16 cellular contexts compared by ENCODE assay signal in the genomic region with DNA sequence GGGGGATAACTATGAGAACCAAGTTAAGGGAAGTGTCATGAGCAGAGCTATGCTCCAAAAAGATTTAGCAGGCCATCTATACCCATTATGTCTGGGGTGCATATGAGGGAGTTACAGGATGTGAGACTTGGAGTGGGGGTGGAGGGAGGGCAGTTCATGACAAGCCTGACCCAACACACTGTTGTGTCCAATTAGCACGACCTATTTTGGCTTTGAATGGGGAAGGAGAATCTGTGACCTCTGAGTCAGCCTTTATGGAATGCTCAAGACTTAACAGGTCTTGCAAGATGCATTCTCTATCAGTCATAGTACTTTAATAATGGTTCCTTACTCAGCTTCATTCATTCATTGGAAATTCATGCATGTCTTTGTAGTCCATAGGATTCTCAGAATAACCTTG.
DNase-seq lines count a peak whose midpoint lies in the region; ATAC-seq and TF ChIP-seq lines count a peak whose summit lies in the region.
"Had no signal": no experiment of that assay in that cellular context is flagged by ENCODE, and none has a peak within 500 bp of the region (broad histone marks: within the 10 kb centered on the region; RNA-seq: fewer than 3 reads in every experiment).

No MANE protein-coding gene starts in this region.

- no peak overlapping the region for H3K4me3 Mint-ChIP-seq in activated CD4-positive, alpha-beta T cell treated with anti-CD3 and anti-CD28 coated beads, Interleukin-2, amount 10 ng/mL, durations not matched to agents 24 days and 14 days
- H3K4me3 Mint-ChIP-seq in activated T-cell treated with anti-CD3 and anti-CD28 coated beads, Interleukin-2, amount 50 U/mL, for 72 hours: no peak overlapping the region
- H3K4me3 Mint-ChIP-seq: activated T-cell treated with anti-CD3 and anti-CD28 coated beads, Interleukin-2, amount 50 U/mL, for 24 hours; CD14-positive monocyte; naive B cell; stimulated activated memory B cell treated with anti-CD40 and anti-IgM and Interleukin-4, amounts not matched to agents 10 μg/mL and 1 μg/mL and 100 μg/mL, for 72 hours had no signal

- intact Hi-C loops in activated CD4-positive, alpha-beta T cell treated with anti-CD3 and anti-CD28 coated beads, Interleukin-2, amount 10 ng/mL, durations not matched to agents 24 days and 14 days (cut with micrococcal nuclease): no loop called here

- H3K4me1 ChIP-seq in RWPE2 (ENCODE audit: insufficient read depth, poor library complexity, severe bottlenecking): peaks cover 14% of the 10 kb centered on the region
- H3K4me1 ChIP-seq: uterus had no signal

- no peaks in the 10 kb centered on the region for H3K4me1 Mint-ChIP-seq in activated CD4-positive, alpha-beta T cell treated with anti-CD3 and anti-CD28 coated beads, Interleukin-2, amount 10 ng/mL, durations not matched to agents 24 days and 14 days
- H3K4me1 Mint-ChIP-seq in activated T-cell treated with anti-CD3 and anti-CD28 coated beads, Interleukin-2, amount 50 U/mL, for 72 hours (ENCODE audit: low read depth): no peaks in the 10 kb centered on the region
- H3K4me1 Mint-ChIP-seq: CD14-positive monocyte; naive B cell; stimulated activated memory B cell treated with anti-CD40 and anti-IgM and Interleukin-4, amounts not matched to agents 10 μg/mL and 1 μg/mL and 100 μg/mL, for 72 hours had no signal

- no peaks in the 10 kb centered on the region for H3K27me3 ChIP-seq in RWPE2 (ENCODE audit: insufficient read depth, poor library complexity, severe bottlenecking)
- H3K27me3 ChIP-seq: uterus had no signal

- no peaks in the 10 kb centered on the region for H3K36me3 ChIP-seq in RWPE2 (ENCODE audit: low read depth)
- H3K36me3 ChIP-seq: uterus had no signal

- ATAC-seq in RWPE2 (ENCODE audit: low read depth): peak; percentile 91
- ATAC-seq in activated T-cell treated with anti-CD3 and anti-CD28 coated beads, Interleukin-2, amount 50 U/mL, for 72 hours (replicated peaks in 1 of 2): no peak
- ATAC-seq: stimulated activated memory B cell treated with anti-CD40 and anti-IgM and Interleukin-4, amounts not matched to agents 10 μg/mL and 1 μg/mL and 100 μg/mL, for 72 hours had no signal

- H3K4me3 ChIP-seq in RWPE2 (ENCODE audit: severe bottlenecking): no peak overlapping the region
- H3K4me3 ChIP-seq: uterus had no signal

- peaks cover 9% of the 10 kb centered on the region for H3K9me3 Mint-ChIP-seq in activated CD4-positive, alpha-beta T cell treated with anti-CD3 and anti-CD28 coated beads, Interleukin-2, amount 10 ng/mL, durations not matched to agents 24 days and 14 days
- H3K9me3 Mint-ChIP-seq in activated T-cell treated with anti-CD3 and anti-CD28 coated beads, Interleukin-2, amount 50 U/mL, for 72 hours: peaks cover 1 to 5% of the 10 kb centered on the region in 2 donors

- peaks cover 1% of the 10 kb centered on the region for H3K27me3 Mint-ChIP-seq in activated CD4-positive, alpha-beta T cell treated with anti-CD3 and anti-CD28 coated beads, Interleukin-2, amount 10 ng/mL, durations not matched to agents 24 days and 14 days
- H3K27me3 Mint-ChIP-seq in activated T-cell treated with anti-CD3 and anti-CD28 coated beads, Interleukin-2, amount 50 U/mL, for 72 hours (ENCODE audit: low read depth): no peaks in the 10 kb centered on the region
- H3K27me3 Mint-ChIP-seq: activated T-cell treated with anti-CD3 and anti-CD28 coated beads, Interleukin-2, amount 50 U/mL, for 24 hours; naive B cell; stimulated activated memory B cell treated with anti-CD40 and anti-IgM and Interleukin-4, amounts not matched to agents 10 μg/mL and 1 μg/mL and 100 μg/mL, for 72 hours had no signal

- peak; percentile 47 for DNase-seq in GM04504 (ENCODE audit: low read depth)
- peak; percentile 71 for DNase-seq in RWPE2 (ENCODE audit: low spot score)
- peak; percentile 49 for DNase-seq in fibroblast of peridontal ligament (ENCODE audit: extremely low read depth)
- peak; percentile 86 for DNase-seq in renal cortical epithelial cell (ENCODE audit: low read depth)
- no peak for DNase-seq in NCI-H2107 treated with DMSO at 0.1 percent for 48 hours (lab: John Stamatoyannopoulos, UW; ENCODE audit: unreplicated experiment)
- DNase-seq in activated CD4-positive, alpha-beta T cell treated with anti-CD3 and anti-CD28 coated beads, Interleukin-2, amount 10 ng/mL, durations not matched to agents 24 days and 14 days: no peak
- no peak for DNase-seq in activated CD4-positive, alpha-beta T cell treated with anti-CD3 and anti-CD28 coated beads for 1 hour
- DNase-seq in activated T-cell treated with anti-CD3 and anti-CD28 coated beads, Interleukin-2, amount 50 U/mL, for 72 hours: no peak
- DNase-seq: activated T-cell treated with anti-CD3 and anti-CD28 coated beads, Interleukin-2, amount 50 U/mL, for 24 hours; kidney; naive B cell; NCI-H2171; stimulated activated CD4-positive, alpha-beta T cell treated with anti-CD3 and anti-CD28 coated beads, Interleukin-4, amount 100 ng/mL, for 4 hours; uterus had no signal

- H3K27ac ChIP-seq in RWPE2 (ENCODE audit: poor library complexity, severe bottlenecking): peak overlapping the region; percentile 53
- H3K27ac ChIP-seq: uterus had no signal

- H3K27ac Mint-ChIP-seq in activated CD4-positive, alpha-beta T cell treated with anti-CD3 and anti-CD28 coated beads, Interleukin-2, amount 10 ng/mL, durations not matched to agents 24 days and 14 days: no peak overlapping the region
- H3K27ac Mint-ChIP-seq in activated T-cell treated with anti-CD3 and anti-CD28 coated beads, Interleukin-2, amount 50 U/mL, for 72 hours: no peak overlapping the region
- H3K27ac Mint-ChIP-seq: activated T-cell treated with anti-CD3 and anti-CD28 coated beads, Interleukin-2, amount 50 U/mL, for 24 hours; CD14-positive monocyte; stimulated activated memory B cell treated with anti-CD40 and anti-IgM and Interleukin-4, amounts not matched to agents 10 μg/mL and 1 μg/mL and 100 μg/mL, for 72 hours had no signal

- TF ChIP-seq CTCF in RWPE2 (IDR thresholded peaks at IDR 0.05; ENCODE audit: poor library complexity, severe bottlenecking): no peak

- H3K36me3 Mint-ChIP-seq in activated CD4-positive, alpha-beta T cell treated with anti-CD3 and anti-CD28 coated beads, Interleukin-2, amount 10 ng/mL, durations not matched to agents 24 days and 14 days (ENCODE audit: low read depth): no peaks in the 10 kb centered on the region
- H3K36me3 Mint-ChIP-seq in activated T-cell treated with anti-CD3 and anti-CD28 coated beads, Interleukin-2, amount 50 U/mL, for 72 hours (ENCODE audit: insufficient read depth in 2 of 2): no peaks in the 10 kb centered on the region
- H3K36me3 Mint-ChIP-seq: CD14-positive monocyte; naive B cell; stimulated activated memory B cell treated with anti-CD40 and anti-IgM and Interleukin-4, amounts not matched to agents 10 μg/mL and 1 μg/mL and 100 μg/mL, for 72 hours had no signal

- no peaks in the 10 kb centered on the region for H3K9me3 ChIP-seq in RWPE2 (ENCODE audit: severe bottlenecking)
- H3K9me3 ChIP-seq: uterus had no signal

Comparison
In these comparisons a context has a peak if more than half of its experiments do, and no peak if none do; other contexts are left out.
1. DNase-seq: peak in GM04504 (single experiment), RWPE2 (single experiment), fibroblast of peridontal ligament (single experiment) and renal cortical epithelial cell (single experiment); none in NCI-H2107 treated with DMSO at 0.1 percent for 48 hours (single experiment), activated CD4-positive, alpha-beta T cell treated with anti-CD3 and anti-CD28 coated beads, Interleukin-2, amount 10 ng/mL, durations not matched to agents 24 days and 14 days (single experiment), activated CD4-positive, alpha-beta T cell treated with anti-CD3 and anti-CD28 coated beads for 1 hour (single experiment) and activated T-cell treated with anti-CD3 and anti-CD28 coated beads, Interleukin-2, amount 50 U/mL, for 72 hours (0 of 2).